8 cellular contexts compared by ENCODE assay signal in genomic region chr10:110568055-110568735, GRCh38.
DNase-seq lines count a peak whose midpoint lies in the region; ATAC-seq lines count a peak whose summit lies in the region.

No MANE protein-coding gene starts in this region.

- H3K36me3 ChIP-seq in iPS-20b (ENCODE audit: insufficient read depth, low read depth, low read length) = peaks cover 38% of the 10 kb centered on the region

- H3K27ac ChIP-seq in iPS-20b (ENCODE audit: low read length) (peak overlapping the region; percentile 99), skin epidermis (peak overlapping the region; percentile 83 to 98 (median 93))

- no peaks in the 10 kb centered on the region for H3K9me3 ChIP-seq in iPS-20b (ENCODE audit: insufficient read depth, low read depth, low read length)

- H3K4me1 ChIP-seq in iPS-20b (ENCODE audit: insufficient read depth, low read length) = peaks cover 5% of the 10 kb centered on the region; the same call in 1 of the 2 replicates

- ATAC-seq in GM19043 (IDR thresholded peaks at IDR 0.05; ENCODE audit: low read depth, unreplicated experiment) (peak; percentile 26), HG03342 (IDR thresholded peaks at IDR 0.05; ENCODE audit: unreplicated experiment) (peak; percentile 32)

- peak; percentile 58 for DNase-seq in Ammon's horn (ENCODE audit: low spot score)
- DNase-seq in T-helper 1 cell = peak; percentile 29 to 69 (median 46)
- peak; percentile 50 for DNase-seq in astrocyte of the hippocampus (ENCODE audit: low read depth, low spot score)
- no peak for DNase-seq in NCI-H226

- H3K27me3 ChIP-seq in iPS-20b (ENCODE audit: insufficient read depth, low read length) = no peaks in the 10 kb centered on the region

- H3K4me3 ChIP-seq in iPS-20b (ENCODE audit: low read length) (peak overlapping the region; percentile 96), skin epidermis (peak overlapping the region; percentile 83 to 99 (median 96))

- H3K9ac ChIP-seq in iPS-20b (ENCODE audit: low read depth, low read length) = peak overlapping the region; percentile 100
